19 cellular contexts compared by ENCODE assay signal in genomic region chr11:77695417-77695816, GRCh38. TPM values are rescaled to one million over a fixed set of nuclear protein-coding genes. Genes with fewer than 3 reads are reported as not detected.
A peak's percentile ranks its signal among the peaks of the same experiment; 100 is the strongest.
DNase-seq lines count a peak whose midpoint lies in the region; ATAC-seq and TF ChIP-seq lines count a peak whose summit lies in the region.
"Had no signal": no experiment of that assay in that cellular context is flagged by ENCODE, and none has a peak within 500 bp of the region (broad histone marks: within the 10 kb centered on the region; RNA-seq: fewer than 3 reads in every experiment).

No MANE protein-coding gene starts in this region.

- intact Hi-C loops in heart left ventricle (cut with DNase I): loop anchor here in 1 of 10 donors (10.0 kb wide), 1 partner anchor 129 kb away; the partner anchor contains the start of genes AAMDC and RSF1
- intact Hi-C loops in cardiac septum (cut with DNase I): no loop called here

- no peak for DNase-seq in heart left ventricle
- no peak for DNase-seq in cardiac septum (ENCODE audit: low spot score)
- DNase-seq in endothelial cell (ENCODE audit: low spot score): no peak
- DNase-seq in memory B cell (ENCODE audit: low spot score in 2 of 2): no peak
- DNase-seq in tibial nerve (ENCODE audit: low spot score in 2 of 2): no peak
- DNase-seq in NCI-H1417 (lab: John Stamatoyannopoulos, UW): no peak
- DNase-seq: AML-193; CD4-positive, alpha-beta T cell; NCI-H1092; NCI-H146; NCI-H1930; NCI-H446; NCI-H524 treated with DMSO at 0.1 percent for 48 hours; NCI-H774; SJCRH30 had no signal

- H3K27ac Mint-ChIP-seq in endothelial cell (ENCODE audit: unreplicated experiment): peak overlapping the region; percentile 90
- peak overlapping the region; percentile 50 for H3K27ac Mint-ChIP-seq in memory B cell
- H3K27ac Mint-ChIP-seq in stimulated activated memory B cell treated with anti-CD40 and anti-IgM and Interleukin-4, amounts not matched to agents 10 μg/mL and 1 μg/mL and 100 μg/mL, for 72 hours: no peak overlapping the region
- H3K27ac Mint-ChIP-seq: CD4-positive, alpha-beta T cell; IgD-negative memory B cell had no signal

- no peak for TF ChIP-seq CTCF in heart left ventricle (IDR thresholded peaks at IDR 0.05)
- no peak for TF ChIP-seq CTCF in endothelial cell (IDR thresholded peaks at IDR 0.05; ENCODE audit: unreplicated experiment)
- TF ChIP-seq CTCF in tibial nerve (IDR thresholded peaks at IDR 0.05): no peak

- H3K27ac ChIP-seq in heart left ventricle (peak overlapping the region in 7 of 12 donors; percentile 4 to 60 (median 15)), tibial nerve (no peak overlapping the region)
- H3K27ac ChIP-seq: BLaER1 treated with 17β-estradiol and CSF1 and Interleukin-3, amounts not matched to agents 10 nM and 100 nM; HL-60; SJCRH30 had no signal

- H3K4me3 ChIP-seq in heart left ventricle: no peak overlapping the region
- no peak overlapping the region for H3K4me3 ChIP-seq in tibial nerve
- H3K4me3 ChIP-seq: BLaER1 treated with 17β-estradiol and CSF1 and Interleukin-3, amounts not matched to agents 10 nM and 100 nM; SJCRH30 had no signal

- no peak for TF ChIP-seq EP300 in tibial nerve (IDR thresholded peaks at IDR 0.05)

- no peaks in the 10 kb centered on the region for H3K9me3 Mint-ChIP-seq in endothelial cell (ENCODE audit: unreplicated experiment)
- H3K9me3 Mint-ChIP-seq in memory B cell: no peaks in the 10 kb centered on the region
- H3K9me3 Mint-ChIP-seq in stimulated activated memory B cell treated with anti-CD40 and anti-IgM and Interleukin-4, amounts not matched to agents 10 μg/mL and 1 μg/mL and 100 μg/mL, for 72 hours: no peaks in the 10 kb centered on the region
- H3K9me3 Mint-ChIP-seq: CD4-positive, alpha-beta T cell; IgD-negative memory B cell had no signal

- no peak overlapping the region for H3K4me3 Mint-ChIP-seq in endothelial cell (ENCODE audit: unreplicated experiment)
- H3K4me3 Mint-ChIP-seq in memory B cell: no peak overlapping the region
- no peak overlapping the region for H3K4me3 Mint-ChIP-seq in stimulated activated memory B cell treated with anti-CD40 and anti-IgM and Interleukin-4, amounts not matched to agents 10 μg/mL and 1 μg/mL and 100 μg/mL, for 72 hours
- H3K4me3 Mint-ChIP-seq: CD4-positive, alpha-beta T cell; IgD-negative memory B cell had no signal

- H3K4me1 ChIP-seq in heart left ventricle (peaks cover 0 to 7% (median 0%) of the 10 kb centered on the region in 12 donors), tibial nerve (no peaks in the 10 kb centered on the region)
- H3K4me1 ChIP-seq: BLaER1 treated with 17β-estradiol and CSF1 and Interleukin-3, amounts not matched to agents 10 nM and 100 nM; SJCRH30 had no signal

- H3K9me3 ChIP-seq in heart left ventricle (no peaks in the 10 kb centered on the region), tibial nerve (no peaks in the 10 kb centered on the region)
- H3K9me3 ChIP-seq: BLaER1 treated with 17β-estradiol and CSF1 and Interleukin-3, amounts not matched to agents 10 nM and 100 nM; SJCRH30 had no signal

- H3K27me3 Mint-ChIP-seq in endothelial cell (ENCODE audit: unreplicated experiment): peaks cover 2% of the 10 kb centered on the region
- no peaks in the 10 kb centered on the region for H3K27me3 Mint-ChIP-seq in memory B cell
- no peaks in the 10 kb centered on the region for H3K27me3 Mint-ChIP-seq in stimulated activated memory B cell treated with anti-CD40 and anti-IgM and Interleukin-4, amounts not matched to agents 10 μg/mL and 1 μg/mL and 100 μg/mL, for 72 hours
- H3K27me3 Mint-ChIP-seq: CD4-positive, alpha-beta T cell; IgD-negative memory B cell had no signal

- ATAC-seq in heart left ventricle (peak in 1 of 4 donors; percentile 61), memory B cell (ENCODE audit: low read depth) (no peak)
- ATAC-seq in stimulated activated memory B cell treated with anti-CD40 and anti-IgM and Interleukin-4, amounts not matched to agents 10 μg/mL and 1 μg/mL and 100 μg/mL, for 72 hours: no peak

- TF ChIP-seq POLR2A in heart left ventricle (IDR thresholded peaks at IDR 0.05) (no peak), tibial nerve (IDR thresholded peaks at IDR 0.05) (no peak)

- peaks cover 6% of the 10 kb centered on the region for H3K4me1 Mint-ChIP-seq in endothelial cell (ENCODE audit: unreplicated experiment)
- H3K4me1 Mint-ChIP-seq in memory B cell: no peaks in the 10 kb centered on the region
- H3K4me1 Mint-ChIP-seq in stimulated activated memory B cell treated with anti-CD40 and anti-IgM and Interleukin-4, amounts not matched to agents 10 μg/mL and 1 μg/mL and 100 μg/mL, for 72 hours: no peaks in the 10 kb centered on the region
- H3K4me1 Mint-ChIP-seq: IgD-negative memory B cell had no signal

- 92 to 100% (median 97%) methylated on average over 1 of the region's 1 CpG for WGBS in heart left ventricle, 4 donors
- WGBS in tibial nerve, 2 donors: 97 to 100% methylated on average over 1 of the region's 1 CpG

- peaks cover 16% of the 10 kb centered on the region for H3K36me3 Mint-ChIP-seq in endothelial cell (ENCODE audit: low read depth, unreplicated experiment)
- H3K36me3 Mint-ChIP-seq in memory B cell: peaks cover 29% of the 10 kb centered on the region
- H3K36me3 Mint-ChIP-seq in stimulated activated memory B cell treated with anti-CD40 and anti-IgM and Interleukin-4, amounts not matched to agents 10 μg/mL and 1 μg/mL and 100 μg/mL, for 72 hours: peaks cover 57% of the 10 kb centered on the region

- H3K36me3 ChIP-seq in heart left ventricle (peaks cover 0 to 87% (median 73%) of the 10 kb centered on the region in 9 donors), tibial nerve (peaks cover 0 to 68% (median 5%) of the 10 kb centered on the region in 3 donors)

- no peaks in the 10 kb centered on the region for H3K27me3 ChIP-seq in heart left ventricle
- no peaks in the 10 kb centered on the region for H3K27me3 ChIP-seq in tibial nerve
- H3K27me3 ChIP-seq: BLaER1 treated with 17β-estradiol and CSF1 and Interleukin-3, amounts not matched to agents 10 nM and 100 nM; SJCRH30 had no signal

RNA-seq across cellular contexts. Expression of gene CLNS1A, which starts 57.8 kb away (rescaled TPM):
- 10 to 100 TPM; 60.8 to 85.1 (median 69.4) TPM for total RNA-seq in heart left ventricle
- polyA plus RNA-seq in heart left ventricle: 10 to 100 TPM; 49.5 to 80.8 TPM
- total RNA-seq in cardiac septum: 71.7 TPM
- total RNA-seq in endothelial cell (ENCODE audit: unreplicated experiment): 95.6 TPM
- total RNA-seq in tibial nerve: 10 to 100 TPM; 56.7 to 92.3 (median 68.9) TPM

Comparison
In these comparisons a context has a peak if more than half of its experiments do, and no peak if none do; other contexts are left out.
1. H3K27ac ChIP-seq: peak in heart left ventricle (7 of 12); none in tibial nerve (0 of 4).